ENCODE assay signal across 1 cellular context in the genomic region with DNA sequence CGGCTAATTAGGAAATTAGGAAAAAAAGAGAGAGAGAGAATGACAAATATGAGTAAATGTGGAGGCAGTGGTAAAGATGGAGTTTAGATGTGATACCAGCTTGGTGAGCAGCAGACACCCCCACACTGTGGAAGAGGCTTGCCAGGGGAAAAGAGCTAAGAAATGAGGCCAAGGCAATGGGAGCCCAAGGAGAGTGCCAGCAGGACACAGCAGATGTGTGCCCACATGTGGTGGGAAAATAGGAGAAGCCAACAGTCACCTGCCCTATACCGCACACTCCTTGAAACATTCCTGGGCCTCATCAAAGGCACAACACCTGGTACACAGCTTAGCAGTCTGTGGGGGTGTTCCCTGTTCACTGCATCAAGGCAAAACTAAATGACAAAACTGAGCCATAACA.
TF ChIP-seq lines count a peak whose summit lies in the region.

No MANE protein-coding gene starts in this region.

TF ChIP-seq in GM23338, 12 proteins besides CTCF, POLR2A, EP300 and RAD21 (continued from another document):
- TF ChIP-seq, protein P1, sequence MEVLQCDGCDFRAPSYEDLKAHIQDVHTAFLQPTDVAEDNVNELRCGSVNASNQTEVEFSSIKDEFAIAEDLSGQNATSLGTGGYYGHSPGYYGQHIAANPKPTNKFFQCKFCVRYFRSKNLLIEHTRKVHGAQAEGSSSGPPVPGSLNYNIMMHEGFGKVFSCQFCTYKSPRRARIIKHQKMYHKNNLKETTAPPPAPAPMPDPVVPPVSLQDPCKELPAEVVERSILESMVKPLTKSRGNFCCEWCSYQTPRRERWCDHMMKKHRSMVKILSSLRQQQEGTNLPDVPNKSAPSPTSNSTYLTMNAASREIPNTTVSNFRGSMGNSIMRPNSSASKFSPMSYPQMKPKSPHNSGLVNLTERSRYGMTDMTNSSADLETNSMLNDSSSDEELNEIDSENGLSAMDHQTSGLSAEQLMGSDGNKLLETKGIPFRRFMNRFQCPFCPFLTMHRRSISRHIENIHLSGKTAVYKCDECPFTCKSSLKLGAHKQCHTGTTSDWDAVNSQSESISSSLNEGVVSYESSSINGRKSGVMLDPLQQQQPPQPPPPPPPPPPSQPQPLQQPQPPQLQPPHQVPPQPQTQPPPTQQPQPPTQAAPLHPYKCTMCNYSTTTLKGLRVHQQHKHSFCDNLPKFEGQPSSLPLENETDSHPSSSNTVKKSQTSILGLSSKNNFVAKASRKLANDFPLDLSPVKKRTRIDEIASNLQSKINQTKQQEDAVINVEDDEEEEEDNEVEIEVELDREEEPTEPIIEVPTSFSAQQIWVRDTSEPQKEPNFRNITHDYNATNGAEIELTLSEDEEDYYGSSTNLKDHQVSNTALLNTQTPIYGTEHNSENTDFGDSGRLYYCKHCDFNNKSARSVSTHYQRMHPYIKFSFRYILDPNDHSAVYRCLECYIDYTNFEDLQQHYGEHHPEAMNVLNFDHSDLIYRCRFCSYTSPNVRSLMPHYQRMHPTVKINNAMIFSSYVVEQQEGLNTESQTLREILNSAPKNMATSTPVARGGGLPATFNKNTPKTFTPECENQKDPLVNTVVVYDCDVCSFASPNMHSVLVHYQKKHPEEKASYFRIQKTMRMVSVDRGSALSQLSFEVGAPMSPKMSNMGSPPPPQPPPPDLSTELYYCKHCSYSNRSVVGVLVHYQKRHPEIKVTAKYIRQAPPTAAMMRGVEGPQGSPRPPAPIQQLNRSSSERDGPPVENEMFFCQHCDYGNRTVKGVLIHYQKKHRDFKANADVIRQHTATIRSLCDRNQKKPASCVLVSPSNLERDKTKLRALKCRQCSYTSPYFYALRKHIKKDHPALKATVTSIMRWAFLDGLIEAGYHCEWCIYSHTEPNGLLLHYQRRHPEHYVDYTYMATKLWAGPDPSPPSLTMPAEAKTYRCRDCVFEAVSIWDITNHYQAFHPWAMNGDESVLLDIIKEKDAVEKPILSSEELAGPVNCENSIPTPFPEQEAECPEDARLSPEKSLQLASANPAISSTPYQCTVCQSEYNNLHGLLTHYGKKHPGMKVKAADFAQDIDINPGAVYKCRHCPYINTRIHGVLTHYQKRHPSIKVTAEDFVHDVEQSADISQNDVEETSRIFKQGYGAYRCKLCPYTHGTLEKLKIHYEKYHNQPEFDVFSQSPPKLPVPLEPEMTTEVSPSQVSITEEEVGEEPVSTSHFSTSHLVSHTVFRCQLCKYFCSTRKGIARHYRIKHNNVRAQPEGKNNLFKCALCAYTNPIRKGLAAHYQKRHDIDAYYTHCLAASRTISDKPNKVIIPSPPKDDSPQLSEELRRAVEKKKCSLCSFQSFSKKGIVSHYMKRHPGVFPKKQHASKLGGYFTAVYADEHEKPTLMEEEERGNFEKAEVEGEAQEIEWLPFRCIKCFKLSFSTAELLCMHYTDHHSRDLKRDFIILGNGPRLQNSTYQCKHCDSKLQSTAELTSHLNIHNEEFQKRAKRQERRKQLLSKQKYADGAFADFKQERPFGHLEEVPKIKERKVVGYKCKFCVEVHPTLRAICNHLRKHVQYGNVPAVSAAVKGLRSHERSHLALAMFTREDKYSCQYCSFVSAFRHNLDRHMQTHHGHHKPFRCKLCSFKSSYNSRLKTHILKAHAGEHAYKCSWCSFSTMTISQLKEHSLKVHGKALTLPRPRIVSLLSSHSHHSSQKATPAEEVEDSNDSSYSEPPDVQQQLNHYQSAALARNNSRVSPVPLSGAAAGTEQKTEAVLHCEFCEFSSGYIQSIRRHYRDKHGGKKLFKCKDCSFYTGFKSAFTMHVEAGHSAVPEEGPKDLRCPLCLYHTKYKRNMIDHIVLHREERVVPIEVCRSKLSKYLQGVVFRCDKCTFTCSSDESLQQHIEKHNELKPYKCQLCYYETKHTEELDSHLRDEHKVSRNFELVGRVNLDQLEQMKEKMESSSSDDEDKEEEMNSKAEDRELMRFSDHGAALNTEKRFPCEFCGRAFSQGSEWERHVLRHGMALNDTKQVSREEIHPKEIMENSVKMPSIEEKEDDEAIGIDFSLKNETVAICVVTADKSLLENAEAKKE (CRISPR knock-in tag; IDR thresholded peaks at IDR 0.05): no peak
- TF ChIP-seq POLR2AphosphoS5 (IDR thresholded peaks at IDR 0.05; ENCODE audit: low read depth) (no peak), ZNF114 (CRISPR knock-in tag; IDR thresholded peaks at IDR 0.05) (no peak), EZH2 (IDR thresholded peaks at IDR 0.05; ENCODE audit: low read depth, unreplicated experiment) (no peak)
